In the genomic region with DNA sequence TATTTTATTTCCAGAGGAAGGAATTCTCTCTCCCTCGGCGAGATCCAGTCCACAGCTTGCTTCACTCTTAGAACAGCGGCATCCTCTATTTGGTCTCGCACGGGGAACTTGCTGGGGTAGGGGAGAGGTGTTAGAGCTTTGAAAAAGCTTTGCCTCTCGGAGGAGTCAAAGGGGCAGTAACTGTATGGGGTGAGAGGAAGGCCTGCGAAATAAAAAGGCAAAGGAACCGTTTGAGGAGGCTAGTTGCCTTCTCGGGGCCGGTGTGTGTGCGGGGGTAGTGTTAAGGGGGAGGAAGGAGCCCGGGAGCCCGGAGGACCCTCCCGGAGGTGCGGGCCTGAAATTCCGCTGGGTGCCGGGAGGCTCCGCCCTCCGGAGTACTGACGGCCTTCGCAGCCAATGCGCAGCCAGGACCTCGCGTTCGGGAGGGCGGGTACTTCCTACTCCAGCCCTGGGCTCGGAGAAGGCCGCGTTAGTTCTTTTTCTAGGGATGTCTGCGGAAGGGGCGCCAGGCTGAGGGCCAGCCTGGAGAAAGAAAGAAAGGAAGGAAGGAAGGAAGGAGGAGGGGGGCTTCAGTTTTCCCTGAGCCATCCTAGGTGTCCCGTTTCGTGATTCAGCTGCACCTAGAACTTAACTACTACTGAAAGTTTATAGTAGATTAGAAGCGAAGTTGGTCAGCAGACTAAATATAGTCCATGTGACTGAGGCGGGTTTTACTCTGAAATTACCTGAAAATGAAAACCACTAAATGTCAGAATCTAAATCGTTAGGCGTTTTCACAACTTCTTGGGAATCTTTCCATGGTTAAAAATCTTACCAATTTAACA, we compare ENCODE assay signal across 8 cellular contexts. TPM values are rescaled to one million over a fixed set of nuclear protein-coding genes. Genes with fewer than 3 reads are reported as not detected.
DNase-seq lines count a peak whose midpoint lies in the region; ATAC-seq and TF ChIP-seq lines count a peak whose summit lies in the region.

No MANE protein-coding gene starts in this region.

- CTCF ChIA-PET in T-cell (lab: Charles Lee), result interaction anchor here (0.6 to 1.5 kb wide), 8 partner anchors 9 to 70 kb away, joined by 3 to 9 read pairs (median 3); no protein-coding TSS in a partner anchor

- intact Hi-C loops in left ventricle myocardium inferior (cut with micrococcal nuclease), result loop anchor here (10.0 kb wide), 1 partner anchor 116 kb away; no protein-coding TSS in a partner anchor
- intact Hi-C loops in prostate gland (cut with DNase I), result no loop called here

- H3K4me1 ChIP-seq in left ventricle myocardium inferior (peaks cover 78% of the 10 kb centered on the region), prostate gland (replicated peaks) (peaks cover 3% of the 10 kb centered on the region)

- POLR2A ChIA-PET in T-cell (lab: Charles Lee), result interaction anchor here (0.6 to 1.3 kb wide), 6 partner anchors 7 to 450 kb away, joined by 3 to 4 read pairs (median 4); no protein-coding TSS in a partner anchor

- H3K27ac ChIP-seq in left ventricle myocardium inferior (replicated peaks) (peak overlapping the region; percentile 99), prostate gland (peak overlapping the region; percentile 99 to 100)

- H3K9me3 Mint-ChIP-seq in T-cell, result no peaks in the 10 kb centered on the region

- ATAC-seq in GM18499 (IDR thresholded peaks at IDR 0.05; ENCODE audit: insufficient read depth, unreplicated experiment) (peak; percentile 43), HG02885 (IDR thresholded peaks at IDR 0.05; ENCODE audit: poor library complexity, unreplicated experiment) (peak; percentile 75), T-cell (replicated peaks in 1 of 4) (peak; percentile 71 to 79 (median 76))

- H3K4me3 ChIP-seq in left ventricle myocardium inferior, result peak overlapping the region; percentile 90
- peak overlapping the region; percentile 99 for H3K4me3 ChIP-seq in prostate gland

- no peaks in the 10 kb centered on the region for H3K27me3 ChIP-seq in left ventricle myocardium inferior (ENCODE audit: low read depth)
- no peaks in the 10 kb centered on the region for H3K27me3 ChIP-seq in prostate gland (replicated peaks; ENCODE audit: insufficient read depth)

- H3K36me3 Mint-ChIP-seq in T-cell, result no peaks in the 10 kb centered on the region

- WGBS in prostate gland, result under 1% methylated on average over 37 of the region's 37 CpGs

- H3K27ac Mint-ChIP-seq in T-cell, result peak overlapping the region; percentile 99

- peak; percentile 78 for TF ChIP-seq POLR2A in prostate gland (IDR thresholded peaks at IDR 0.05)

- no peak for TF ChIP-seq CTCF in left ventricle myocardium inferior (IDR thresholded peaks at IDR 0.05; ENCODE audit: borderline replicate concordance)
- no peak for TF ChIP-seq CTCF in prostate gland (IDR thresholded peaks at IDR 0.05)

- H3K9me3 ChIP-seq in left ventricle myocardium inferior (replicated peaks), result no peaks in the 10 kb centered on the region
- H3K9me3 ChIP-seq in prostate gland, result no peaks in the 10 kb centered on the region

- DNase-seq in NCI-H146 treated with DMSO at 0.1 percent for 48 hours (lab: John Stamatoyannopoulos, UW; ENCODE audit: unreplicated experiment), result peak; percentile 72
- peak; percentile 67 to 88 (median 80) for DNase-seq in T-cell
- peak; percentile 87 for DNase-seq in amniotic epithelial cell (ENCODE audit: low read depth)
- peak; percentile 92 for DNase-seq in left ventricle myocardium inferior
- peak; percentile 90 for DNase-seq in prostate gland (ENCODE audit: low spot score)
- peak; percentile 92 for DNase-seq in ureter (ENCODE audit: low spot score)

- H3K36me3 ChIP-seq in left ventricle myocardium inferior (no peaks in the 10 kb centered on the region), prostate gland (no peaks in the 10 kb centered on the region)

- no peaks in the 10 kb centered on the region for H3K27me3 Mint-ChIP-seq in T-cell

- H3K4me3 Mint-ChIP-seq in T-cell, result peak overlapping the region; percentile 95 to 98 (median 98)

- H3K4me1 Mint-ChIP-seq in T-cell, result peaks cover 48 to 70% (median 63%) of the 10 kb centered on the region in 3 donors

RNA-seq across cellular contexts. Expression of a gene that starts 2.2 kb away (rescaled TPM):
- total RNA-seq in T-cell (10 to 100 TPM; 31.8 to 75.4 (median 69.9) TPM), left ventricle myocardium inferior (254 TPM), prostate gland (10 to 100 TPM; 53.3 to 70.9 TPM), ureter (54.1 TPM)

Comparison
In these comparisons a context has a peak if more than half of its experiments do, and no peak if none do; other contexts are left out.
1. Peak in every context shown above with its lines: DNase-seq, ATAC-seq, H3K4me3 ChIP-seq and H3K27ac ChIP-seq.